1 cellular context compared by ENCODE assay signal in the genomic region with DNA sequence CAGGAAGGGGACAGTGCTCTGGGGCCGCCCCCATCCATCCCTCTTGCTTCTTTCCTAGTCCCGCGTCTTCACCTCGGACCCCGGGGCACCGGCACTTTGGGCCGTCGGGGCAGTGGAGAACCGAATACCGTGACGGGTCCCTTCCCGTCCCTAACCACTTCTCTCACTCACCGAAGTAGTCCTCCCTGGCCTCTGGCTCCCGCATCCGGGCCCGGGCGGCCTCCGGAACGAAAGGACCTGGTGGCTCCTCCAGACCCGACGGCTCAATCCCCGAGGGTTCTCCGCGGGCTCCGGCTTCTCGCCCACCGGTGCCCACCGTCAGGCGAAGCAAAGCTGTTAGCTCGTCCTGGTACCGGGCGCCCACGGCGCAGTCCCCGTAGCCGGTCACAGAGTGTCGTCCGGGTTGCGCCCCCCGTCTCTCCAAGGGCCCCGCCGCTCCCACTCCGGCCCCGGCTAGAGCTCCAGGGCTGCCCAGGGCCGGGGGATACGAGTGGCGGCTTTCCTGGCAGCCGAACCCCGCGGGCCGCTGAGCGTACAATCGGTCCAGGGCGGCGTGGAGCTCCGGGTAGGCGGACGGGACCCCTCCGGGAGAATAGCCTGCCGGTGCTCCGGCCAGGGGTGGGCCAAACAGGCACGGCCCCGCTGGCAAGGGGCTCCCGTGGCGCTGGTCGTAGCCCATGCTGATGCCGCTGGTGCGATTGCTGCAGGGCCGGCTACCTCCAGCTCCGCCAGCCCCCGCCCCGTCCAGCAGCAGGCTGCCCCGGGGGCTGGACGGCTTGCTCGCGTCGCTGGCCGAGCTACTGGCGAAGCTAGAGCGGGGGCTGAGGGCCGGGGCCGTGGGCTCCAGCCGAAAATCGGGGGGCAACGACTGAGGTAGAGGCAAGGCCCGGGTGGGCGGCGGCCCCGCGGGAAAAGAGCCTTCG.
A peak's percentile ranks its signal among the peaks of the same experiment; 100 is the strongest.
TF ChIP-seq lines count a peak whose summit lies in the region.

No MANE protein-coding gene starts in this region.

TF ChIP-seq in HepG2, 621 proteins besides CTCF, POLR2A, EP300 and RAD21 (continued from another document and continues in another):
- TF ChIP-seq, protein P1, sequence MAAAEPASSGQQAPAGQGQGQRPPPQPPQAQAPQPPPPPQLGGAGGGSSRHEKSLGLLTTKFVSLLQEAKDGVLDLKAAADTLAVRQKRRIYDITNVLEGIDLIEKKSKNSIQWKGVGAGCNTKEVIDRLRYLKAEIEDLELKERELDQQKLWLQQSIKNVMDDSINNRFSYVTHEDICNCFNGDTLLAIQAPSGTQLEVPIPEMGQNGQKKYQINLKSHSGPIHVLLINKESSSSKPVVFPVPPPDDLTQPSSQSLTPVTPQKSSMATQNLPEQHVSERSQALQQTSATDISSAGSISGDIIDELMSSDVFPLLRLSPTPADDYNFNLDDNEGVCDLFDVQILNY (CRISPR knock-in tag; conservative IDR thresholded peaks at IDR 0.05), result peak; percentile 55; the same call in 1 of the 2 replicates
- TF ChIP-seq ZNF407 (CRISPR knock-in tag; IDR thresholded peaks at IDR 0.05; ENCODE audit: not compliant biosample characterization), result peak; percentile 61
- no peak for TF ChIP-seq NR1H2 (CRISPR knock-in tag; IDR thresholded peaks at IDR 0.05; ENCODE audit: borderline replicate concordance, low read depth)
- TF ChIP-seq, protein P2, sequence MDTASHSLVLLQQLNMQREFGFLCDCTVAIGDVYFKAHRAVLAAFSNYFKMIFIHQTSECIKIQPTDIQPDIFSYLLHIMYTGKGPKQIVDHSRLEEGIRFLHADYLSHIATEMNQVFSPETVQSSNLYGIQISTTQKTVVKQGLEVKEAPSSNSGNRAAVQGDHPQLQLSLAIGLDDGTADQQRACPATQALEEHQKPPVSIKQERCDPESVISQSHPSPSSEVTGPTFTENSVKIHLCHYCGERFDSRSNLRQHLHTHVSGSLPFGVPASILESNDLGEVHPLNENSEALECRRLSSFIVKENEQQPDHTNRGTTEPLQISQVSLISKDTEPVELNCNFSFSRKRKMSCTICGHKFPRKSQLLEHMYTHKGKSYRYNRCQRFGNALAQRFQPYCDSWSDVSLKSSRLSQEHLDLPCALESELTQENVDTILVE (CRISPR knock-in tag; IDR thresholded peaks at IDR 0.05), result no peak
- TF ChIP-seq, protein P3, sequence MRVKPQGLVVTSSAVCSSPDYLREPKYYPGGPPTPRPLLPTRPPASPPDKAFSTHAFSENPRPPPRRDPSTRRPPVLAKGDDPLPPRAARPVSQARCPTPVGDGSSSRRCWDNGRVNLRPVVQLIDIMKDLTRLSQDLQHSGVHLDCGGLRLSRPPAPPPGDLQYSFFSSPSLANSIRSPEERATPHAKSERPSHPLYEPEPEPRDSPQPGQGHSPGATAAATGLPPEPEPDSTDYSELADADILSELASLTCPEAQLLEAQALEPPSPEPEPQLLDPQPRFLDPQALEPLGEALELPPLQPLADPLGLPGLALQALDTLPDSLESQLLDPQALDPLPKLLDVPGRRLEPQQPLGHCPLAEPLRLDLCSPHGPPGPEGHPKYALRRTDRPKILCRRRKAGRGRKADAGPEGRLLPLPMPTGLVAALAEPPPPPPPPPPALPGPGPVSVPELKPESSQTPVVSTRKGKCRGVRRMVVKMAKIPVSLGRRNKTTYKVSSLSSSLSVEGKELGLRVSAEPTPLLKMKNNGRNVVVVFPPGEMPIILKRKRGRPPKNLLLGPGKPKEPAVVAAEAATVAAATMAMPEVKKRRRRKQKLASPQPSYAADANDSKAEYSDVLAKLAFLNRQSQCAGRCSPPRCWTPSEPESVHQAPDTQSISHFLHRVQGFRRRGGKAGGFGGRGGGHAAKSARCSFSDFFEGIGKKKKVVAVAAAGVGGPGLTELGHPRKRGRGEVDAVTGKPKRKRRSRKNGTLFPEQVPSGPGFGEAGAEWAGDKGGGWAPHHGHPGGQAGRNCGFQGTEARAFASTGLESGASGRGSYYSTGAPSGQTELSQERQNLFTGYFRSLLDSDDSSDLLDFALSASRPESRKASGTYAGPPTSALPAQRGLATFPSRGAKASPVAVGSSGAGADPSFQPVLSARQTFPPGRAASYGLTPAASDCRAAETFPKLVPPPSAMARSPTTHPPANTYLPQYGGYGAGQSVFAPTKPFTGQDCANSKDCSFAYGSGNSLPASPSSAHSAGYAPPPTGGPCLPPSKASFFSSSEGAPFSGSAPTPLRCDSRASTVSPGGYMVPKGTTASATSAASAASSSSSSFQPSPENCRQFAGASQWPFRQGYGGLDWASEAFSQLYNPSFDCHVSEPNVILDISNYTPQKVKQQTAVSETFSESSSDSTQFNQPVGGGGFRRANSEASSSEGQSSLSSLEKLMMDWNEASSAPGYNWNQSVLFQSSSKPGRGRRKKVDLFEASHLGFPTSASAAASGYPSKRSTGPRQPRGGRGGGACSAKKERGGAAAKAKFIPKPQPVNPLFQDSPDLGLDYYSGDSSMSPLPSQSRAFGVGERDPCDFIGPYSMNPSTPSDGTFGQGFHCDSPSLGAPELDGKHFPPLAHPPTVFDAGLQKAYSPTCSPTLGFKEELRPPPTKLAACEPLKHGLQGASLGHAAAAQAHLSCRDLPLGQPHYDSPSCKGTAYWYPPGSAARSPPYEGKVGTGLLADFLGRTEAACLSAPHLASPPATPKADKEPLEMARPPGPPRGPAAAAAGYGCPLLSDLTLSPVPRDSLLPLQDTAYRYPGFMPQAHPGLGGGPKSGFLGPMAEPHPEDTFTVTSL (CRISPR knock-in tag; IDR thresholded peaks at IDR 0.05; ENCODE audit: borderline replicate concordance), result no peak
- peak; percentile 19; the same call in 1 of the 2 replicates for TF ChIP-seq RARA (CRISPR knock-in tag; IDR thresholded peaks at IDR 0.05)
- no peak for TF ChIP-seq ZNF10 (CRISPR knock-in tag; IDR thresholded peaks at IDR 0.05; ENCODE audit: borderline replicate concordance, low read depth)
- no peak for TF ChIP-seq MBNL3 (CRISPR knock-in tag; conservative IDR thresholded peaks at IDR 0.05)
- TF ChIP-seq TRIM24 (CRISPR knock-in tag; IDR thresholded peaks at IDR 0.05), result no peak
- TF ChIP-seq MTF1 (CRISPR knock-in tag; IDR thresholded peaks at IDR 0.05), result no peak
- TF ChIP-seq IRX3 (CRISPR knock-in tag; IDR thresholded peaks at IDR 0.05; ENCODE audit: borderline replicate concordance, low read depth), result no peak
- no peak for TF ChIP-seq TFAP4 (IDR thresholded peaks at IDR 0.05; ENCODE audit: borderline replicate concordance, low read depth)
- TF ChIP-seq CEBPB (IDR thresholded peaks at IDR 0.05; ENCODE audit: borderline replicate concordance, low read depth, low read length), result no peak
- TF ChIP-seq ZNF605 (CRISPR knock-in tag; IDR thresholded peaks at IDR 0.05), result no peak
- TF ChIP-seq HES4 (CRISPR knock-in tag; IDR thresholded peaks at IDR 0.05; ENCODE audit: borderline replicate concordance), result no peak
- TF ChIP-seq ZNF30 (CRISPR knock-in tag; IDR thresholded peaks at IDR 0.05), result no peak
- 0 out of 2 replicates have a peak, but pooled peaks have one; percentile 81 for TF ChIP-seq ZNF260 (CRISPR knock-in tag; IDR thresholded peaks at IDR 0.05; ENCODE audit: borderline replicate concordance, low read depth)
- peak; percentile 50; the same call in 1 of the 2 replicates for TF ChIP-seq ZBTB42 (CRISPR knock-in tag; IDR thresholded peaks at IDR 0.05)
- no peak for TF ChIP-seq XBP1 (CRISPR knock-in tag; IDR thresholded peaks at IDR 0.05)
- TF ChIP-seq ZNF550 (CRISPR knock-in tag; IDR thresholded peaks at IDR 0.05; ENCODE audit: borderline replicate concordance), result peak; percentile 74; the same call in 1 of the 2 replicates
- TF ChIP-seq DPF2 (CRISPR knock-in tag; IDR thresholded peaks at IDR 0.05; ENCODE audit: borderline replicate concordance, low read depth), result no peak
- TF ChIP-seq STAT6 (CRISPR knock-in tag; IDR thresholded peaks at IDR 0.05; ENCODE audit: borderline replicate concordance), result peak; percentile 67
- no peak for TF ChIP-seq MED13 (CRISPR knock-in tag; IDR thresholded peaks at IDR 0.05)
- peak; percentile 4; the same call in 1 of the 2 replicates for TF ChIP-seq ZNF7 (CRISPR knock-in tag; IDR thresholded peaks at IDR 0.05)
- no peak for TF ChIP-seq ZFY (CRISPR knock-in tag; IDR thresholded peaks at IDR 0.05)
- peak; percentile 11 for TF ChIP-seq ZNF12 (CRISPR knock-in tag; IDR thresholded peaks at IDR 0.05)
- TF ChIP-seq ZNF329 (CRISPR knock-in tag; IDR thresholded peaks at IDR 0.05; ENCODE audit: low read depth), result no peak
- TF ChIP-seq MTA1 (CRISPR knock-in tag; IDR thresholded peaks at IDR 0.05; ENCODE audit: borderline replicate concordance), result peak; percentile 63
- no peak for TF ChIP-seq ZSCAN12 (CRISPR knock-in tag; IDR thresholded peaks at IDR 0.05)
- TF ChIP-seq ZBTB38 (CRISPR knock-in tag; IDR thresholded peaks at IDR 0.05), result no peak
- peak; percentile 8; the same call in 1 of the 2 replicates for TF ChIP-seq ZNF788 (CRISPR knock-in tag; IDR thresholded peaks at IDR 0.05; ENCODE audit: borderline replicate concordance)
- TF ChIP-seq RFXAP (CRISPR knock-in tag; IDR thresholded peaks at IDR 0.05; ENCODE audit: borderline replicate concordance), result no peak
- no peak for TF ChIP-seq KLF15 (CRISPR knock-in tag; IDR thresholded peaks at IDR 0.05; ENCODE audit: borderline replicate concordance)
- no peak for TF ChIP-seq ZNF264 (CRISPR knock-in tag; IDR thresholded peaks at IDR 0.05)
- no peak for TF ChIP-seq ZEB1 (IDR thresholded peaks at IDR 0.05; ENCODE audit: insufficient replicate concordance, low read depth)
